1 cellular context compared by ENCODE assay signal in genomic region chr1:168320805-168321577, GRCh38.
TF ChIP-seq lines count a peak whose summit lies in the region.

No MANE protein-coding gene starts in this region.

TF ChIP-seq in K562, 482 proteins besides CTCF, POLR2A, EP300 and RAD21 (continued from another document and continues in another):
- TF ChIP-seq, protein P1, sequence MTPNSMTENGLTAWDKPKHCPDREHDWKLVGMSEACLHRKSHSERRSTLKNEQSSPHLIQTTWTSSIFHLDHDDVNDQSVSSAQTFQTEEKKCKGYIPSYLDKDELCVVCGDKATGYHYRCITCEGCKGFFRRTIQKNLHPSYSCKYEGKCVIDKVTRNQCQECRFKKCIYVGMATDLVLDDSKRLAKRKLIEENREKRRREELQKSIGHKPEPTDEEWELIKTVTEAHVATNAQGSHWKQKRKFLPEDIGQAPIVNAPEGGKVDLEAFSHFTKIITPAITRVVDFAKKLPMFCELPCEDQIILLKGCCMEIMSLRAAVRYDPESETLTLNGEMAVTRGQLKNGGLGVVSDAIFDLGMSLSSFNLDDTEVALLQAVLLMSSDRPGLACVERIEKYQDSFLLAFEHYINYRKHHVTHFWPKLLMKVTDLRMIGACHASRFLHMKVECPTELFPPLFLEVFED (CRISPR knock-in tag; conservative IDR thresholded peaks at IDR 0.05): no peak
- TF ChIP-seq, protein P2, sequence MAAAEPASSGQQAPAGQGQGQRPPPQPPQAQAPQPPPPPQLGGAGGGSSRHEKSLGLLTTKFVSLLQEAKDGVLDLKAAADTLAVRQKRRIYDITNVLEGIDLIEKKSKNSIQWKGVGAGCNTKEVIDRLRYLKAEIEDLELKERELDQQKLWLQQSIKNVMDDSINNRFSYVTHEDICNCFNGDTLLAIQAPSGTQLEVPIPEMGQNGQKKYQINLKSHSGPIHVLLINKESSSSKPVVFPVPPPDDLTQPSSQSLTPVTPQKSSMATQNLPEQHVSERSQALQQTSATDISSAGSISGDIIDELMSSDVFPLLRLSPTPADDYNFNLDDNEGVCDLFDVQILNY (CRISPR knock-in tag; IDR thresholded peaks at IDR 0.05): no peak
- TF ChIP-seq JUN (IDR thresholded peaks at IDR 0.05; ENCODE audit: borderline replicate concordance, low read depth, low read length): peak; percentile 96
- no peak for TF ChIP-seq JUN (CRISPR knock-in tag; IDR thresholded peaks at IDR 0.05; ENCODE audit: borderline replicate concordance)
- TF ChIP-seq ZNF639 (CRISPR knock-in tag; conservative IDR thresholded peaks at IDR 0.05 in 1 of 2, IDR thresholded peaks at IDR 0.05 in 1 of 2): 0 out of 4 replicates have a peak, but pooled peaks of 1 of the 2 experiments have one; percentile 40
- TF ChIP-seq, protein P3, sequence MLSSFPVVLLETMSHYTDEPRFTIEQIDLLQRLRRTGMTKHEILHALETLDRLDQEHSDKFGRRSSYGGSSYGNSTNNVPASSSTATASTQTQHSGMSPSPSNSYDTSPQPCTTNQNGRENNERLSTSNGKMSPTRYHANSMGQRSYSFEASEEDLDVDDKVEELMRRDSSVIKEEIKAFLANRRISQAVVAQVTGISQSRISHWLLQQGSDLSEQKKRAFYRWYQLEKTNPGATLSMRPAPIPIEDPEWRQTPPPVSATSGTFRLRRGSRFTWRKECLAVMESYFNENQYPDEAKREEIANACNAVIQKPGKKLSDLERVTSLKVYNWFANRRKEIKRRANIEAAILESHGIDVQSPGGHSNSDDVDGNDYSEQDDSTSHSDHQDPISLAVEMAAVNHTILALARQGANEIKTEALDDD (IDR thresholded peaks at IDR 0.05): peak; percentile 70
- peak; percentile 72 for TF ChIP-seq FOS (IDR thresholded peaks at IDR 0.05; ENCODE audit: extremely low read depth, insufficient read length)
- peak; percentile 89 for TF ChIP-seq SMARCA4 (IDR thresholded peaks at IDR 0.05)
- TF ChIP-seq CXXC5 (CRISPR knock-in tag; IDR thresholded peaks at IDR 0.05): peak; percentile 17; the same call in 1 of the 2 replicates
- TF ChIP-seq RAD51 (IDR thresholded peaks at IDR 0.05; ENCODE audit: borderline replicate concordance, low read depth): peak; percentile 28; the same call in 1 of the 2 replicates
- TF ChIP-seq ZNF24 (IDR thresholded peaks at IDR 0.05): no peak
- TF ChIP-seq SMARCA5 (IDR thresholded peaks at IDR 0.05): no peak
- TF ChIP-seq, protein P4, sequence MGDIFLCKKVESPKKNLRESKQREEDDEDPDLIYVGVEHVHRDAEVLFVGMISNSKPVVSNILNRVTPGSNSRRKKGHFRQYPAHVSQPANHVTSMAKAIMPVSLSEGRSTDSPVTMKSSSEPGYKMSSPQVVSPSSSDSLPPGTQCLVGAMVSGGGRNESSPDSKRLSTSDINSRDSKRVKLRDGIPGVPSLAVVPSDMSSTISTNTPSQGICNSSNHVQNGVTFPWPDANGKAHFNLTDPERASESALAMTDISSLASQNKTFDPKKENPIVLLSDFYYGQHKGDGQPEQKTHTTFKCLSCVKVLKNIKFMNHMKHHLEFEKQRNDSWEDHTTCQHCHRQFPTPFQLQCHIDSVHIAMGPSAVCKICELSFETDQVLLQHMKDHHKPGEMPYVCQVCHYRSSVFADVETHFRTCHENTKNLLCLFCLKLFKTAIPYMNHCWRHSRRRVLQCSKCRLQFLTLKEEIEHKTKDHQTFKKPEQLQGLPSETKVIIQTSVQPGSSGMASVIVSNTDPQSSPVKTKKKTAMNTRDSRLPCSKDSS (IDR thresholded peaks at IDR 0.05; ENCODE audit: low read depth, partially characterized antibody): no peak
- TF ChIP-seq GTF2E2 (tag; IDR thresholded peaks at IDR 0.05): no peak
- TF ChIP-seq, protein P5, sequence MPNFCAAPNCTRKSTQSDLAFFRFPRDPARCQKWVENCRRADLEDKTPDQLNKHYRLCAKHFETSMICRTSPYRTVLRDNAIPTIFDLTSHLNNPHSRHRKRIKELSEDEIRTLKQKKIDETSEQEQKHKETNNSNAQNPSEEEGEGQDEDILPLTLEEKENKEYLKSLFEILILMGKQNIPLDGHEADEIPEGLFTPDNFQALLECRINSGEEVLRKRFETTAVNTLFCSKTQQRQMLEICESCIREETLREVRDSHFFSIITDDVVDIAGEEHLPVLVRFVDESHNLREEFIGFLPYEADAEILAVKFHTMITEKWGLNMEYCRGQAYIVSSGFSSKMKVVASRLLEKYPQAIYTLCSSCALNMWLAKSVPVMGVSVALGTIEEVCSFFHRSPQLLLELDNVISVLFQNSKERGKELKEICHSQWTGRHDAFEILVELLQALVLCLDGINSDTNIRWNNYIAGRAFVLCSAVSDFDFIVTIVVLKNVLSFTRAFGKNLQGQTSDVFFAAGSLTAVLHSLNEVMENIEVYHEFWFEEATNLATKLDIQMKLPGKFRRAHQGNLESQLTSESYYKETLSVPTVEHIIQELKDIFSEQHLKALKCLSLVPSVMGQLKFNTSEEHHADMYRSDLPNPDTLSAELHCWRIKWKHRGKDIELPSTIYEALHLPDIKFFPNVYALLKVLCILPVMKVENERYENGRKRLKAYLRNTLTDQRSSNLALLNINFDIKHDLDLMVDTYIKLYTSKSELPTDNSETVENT (CRISPR knock-in tag; IDR thresholded peaks at IDR 0.05): no peak
- TF ChIP-seq BMI1 (IDR thresholded peaks at IDR 0.05; ENCODE audit: low read length): no peak
- no peak for TF ChIP-seq CBX1 (IDR thresholded peaks at IDR 0.05; ENCODE audit: low read depth)
- peak; percentile 47; the same call in 1 of the 2 replicates for TF ChIP-seq L3MBTL2 (IDR thresholded peaks at IDR 0.05)
- TF ChIP-seq RUNX1 (IDR thresholded peaks at IDR 0.05; ENCODE audit: low read depth): no peak
- TF ChIP-seq PBX2 (CRISPR knock-in tag; IDR thresholded peaks at IDR 0.05; ENCODE audit: low read depth): no peak
- TF ChIP-seq PBX2 (tag; conservative IDR thresholded peaks at IDR 0.05; ENCODE audit: low read depth): no peak
- TF ChIP-seq ZNF444 (CRISPR knock-in tag; IDR thresholded peaks at IDR 0.05): no peak
- no peak for TF ChIP-seq DACH1 (IDR thresholded peaks at IDR 0.05; ENCODE audit: partially characterized antibody)
- TF ChIP-seq VEZF1 (CRISPR knock-in tag; IDR thresholded peaks at IDR 0.05): 0 out of 2 replicates have a peak, but pooled peaks have one; percentile 1
- peak; percentile 51; the same call in 1 of the 2 replicates for TF ChIP-seq HDAC2 (IDR thresholded peaks at IDR 0.05)
- TF ChIP-seq MNT (conservative IDR thresholded peaks at IDR 0.05): peak in 1 of 2 experiments; percentile 31; a peak in 2 of 4 replicates
- no peak for TF ChIP-seq RNF219 (CRISPR knock-in tag; IDR thresholded peaks at IDR 0.05)
- TF ChIP-seq TRIM24 (IDR thresholded peaks at IDR 0.05): 0 out of 4 replicates have a peak, but pooled peaks of 1 of the 2 experiments have one; percentile 24
- TF ChIP-seq, protein P6, sequence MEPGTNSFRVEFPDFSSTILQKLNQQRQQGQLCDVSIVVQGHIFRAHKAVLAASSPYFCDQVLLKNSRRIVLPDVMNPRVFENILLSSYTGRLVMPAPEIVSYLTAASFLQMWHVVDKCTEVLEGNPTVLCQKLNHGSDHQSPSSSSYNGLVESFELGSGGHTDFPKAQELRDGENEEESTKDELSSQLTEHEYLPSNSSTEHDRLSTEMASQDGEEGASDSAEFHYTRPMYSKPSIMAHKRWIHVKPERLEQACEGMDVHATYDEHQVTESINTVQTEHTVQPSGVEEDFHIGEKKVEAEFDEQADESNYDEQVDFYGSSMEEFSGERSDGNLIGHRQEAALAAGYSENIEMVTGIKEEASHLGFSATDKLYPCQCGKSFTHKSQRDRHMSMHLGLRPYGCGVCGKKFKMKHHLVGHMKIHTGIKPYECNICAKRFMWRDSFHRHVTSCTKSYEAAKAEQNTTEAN (CRISPR knock-in tag; IDR thresholded peaks at IDR 0.05): no peak
- no peak for TF ChIP-seq PTBP1 (IDR thresholded peaks at IDR 0.05; ENCODE audit: low read depth, low read length)
- TF ChIP-seq ELF2 (CRISPR knock-in tag; IDR thresholded peaks at IDR 0.05): no peak
